ENCODE assay signal across 11 cellular contexts in the genomic region with DNA sequence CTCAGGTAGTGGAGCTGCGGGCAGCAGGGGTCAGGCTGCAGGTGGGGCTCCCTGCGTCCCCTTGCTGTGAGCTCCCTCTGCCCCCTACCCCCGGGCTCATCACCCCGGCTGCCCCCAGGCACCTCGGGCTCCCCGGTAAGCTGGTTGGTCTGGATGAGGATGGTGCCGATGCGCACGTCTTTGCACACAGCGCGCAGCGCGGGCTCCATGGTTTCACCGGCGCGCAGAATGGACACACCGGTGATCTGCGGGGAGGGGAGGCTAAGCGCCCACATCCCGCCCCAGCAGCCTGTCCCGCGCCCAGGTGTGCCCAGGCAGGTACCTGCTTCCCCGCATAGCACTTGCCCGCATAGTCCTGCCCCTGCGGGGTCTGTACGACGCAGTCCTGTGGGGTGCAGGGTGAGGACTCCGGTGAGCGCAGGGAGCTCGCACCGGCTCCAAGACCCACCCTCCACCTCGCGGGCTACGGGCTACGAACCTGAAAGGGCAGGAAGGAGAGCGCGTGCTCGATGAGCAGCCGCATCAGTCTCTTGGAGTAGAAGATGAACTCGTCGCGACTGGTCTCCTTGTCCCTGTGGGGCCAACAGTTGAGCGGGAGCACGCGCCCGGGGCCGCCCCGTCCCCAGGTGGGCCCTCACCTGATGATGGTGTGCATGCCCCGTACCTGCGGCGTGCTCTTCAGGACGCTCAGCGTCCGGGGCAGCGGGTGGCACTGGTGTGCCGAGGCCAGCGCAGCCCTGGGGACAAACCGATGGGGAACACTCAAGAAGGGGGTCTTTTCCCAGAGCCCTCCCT. TPM values are rescaled to one million over a fixed set of nuclear protein-coding genes. Genes with fewer than 3 reads are reported as not detected.
DNase-seq lines count a peak whose midpoint lies in the region; ATAC-seq, FAIRE-seq and TF ChIP-seq lines count a peak whose summit lies in the region.
"Had no signal": no experiment of that assay in that cellular context is flagged by ENCODE, and none has a peak within 500 bp of the region (broad histone marks: within the 10 kb centered on the region; RNA-seq: fewer than 3 reads in every experiment).

No MANE protein-coding gene starts in this region.

- H3K4me3 Mint-ChIP-seq in CD8-positive, alpha-beta T cell = no peak overlapping the region
- H3K4me3 Mint-ChIP-seq in endothelial cell (ENCODE audit: unreplicated experiment) = no peak overlapping the region
- no peak overlapping the region for H3K4me3 Mint-ChIP-seq in neural progenitor cell
- no peak overlapping the region for H3K4me3 Mint-ChIP-seq in HFFc6
- H3K4me3 Mint-ChIP-seq: activated naive CD4-positive, alpha-beta T cell treated with anti-CD3 and anti-CD28 coated beads, Interleukin-2, amount 50 U/mL, for 24 hours had no signal

- H3K4me1 ChIP-seq in CD8-positive, alpha-beta T cell (ENCODE audit: insufficient read depth, low read length) = peaks cover 19% of the 10 kb centered on the region
- H3K4me1 ChIP-seq in neural progenitor cell = no peaks in the 10 kb centered on the region

- peaks cover 14% of the 10 kb centered on the region for H3K4me1 Mint-ChIP-seq in CD8-positive, alpha-beta T cell (ENCODE audit: low read depth)
- H3K4me1 Mint-ChIP-seq in endothelial cell (ENCODE audit: unreplicated experiment) (peaks cover 6% of the 10 kb centered on the region), neural progenitor cell (peaks cover 5% of the 10 kb centered on the region), HFFc6 (ENCODE audit: low read depth) (no peaks in the 10 kb centered on the region)

- TF ChIP-seq CTCF in CD8-positive, alpha-beta T cell (IDR thresholded peaks at IDR 0.05) = no peak
- no peak for TF ChIP-seq CTCF in endothelial cell (IDR thresholded peaks at IDR 0.05; ENCODE audit: unreplicated experiment)
- no peak for TF ChIP-seq CTCF in neural progenitor cell (IDR thresholded peaks at IDR 0.05)
- TF ChIP-seq CTCF in HFFc6 (IDR thresholded peaks at IDR 0.05) = no peak

- CTCF ChIA-PET in CD8-positive, alpha-beta T cell (lab: Charles Lee) = no interaction called here

- H3K27me3 ChIP-seq in CD8-positive, alpha-beta T cell (ENCODE audit: insufficient read depth, low read length) = no peaks in the 10 kb centered on the region
- H3K27me3 ChIP-seq in neural progenitor cell = no peaks in the 10 kb centered on the region

- H3K4me2 ChIP-seq in neural progenitor cell = peak overlapping the region; percentile 49

- peaks cover 26% of the 10 kb centered on the region for H3K36me3 ChIP-seq in CD8-positive, alpha-beta T cell (ENCODE audit: insufficient read depth, low read length)
- no peaks in the 10 kb centered on the region for H3K36me3 ChIP-seq in neural progenitor cell

- H3K9me3 Mint-ChIP-seq in CD8-positive, alpha-beta T cell = no peaks in the 10 kb centered on the region
- no peaks in the 10 kb centered on the region for H3K9me3 Mint-ChIP-seq in endothelial cell (ENCODE audit: unreplicated experiment)
- H3K9me3 Mint-ChIP-seq in neural progenitor cell = no peaks in the 10 kb centered on the region
- no peaks in the 10 kb centered on the region for H3K9me3 Mint-ChIP-seq in HFFc6
- H3K9me3 Mint-ChIP-seq: activated naive CD4-positive, alpha-beta T cell treated with anti-CD3 and anti-CD28 coated beads, Interleukin-2, amount 50 U/mL, for 24 hours; T-cell had no signal

- peaks cover 38% of the 10 kb centered on the region for H3K36me3 Mint-ChIP-seq in CD8-positive, alpha-beta T cell
- H3K36me3 Mint-ChIP-seq in endothelial cell (ENCODE audit: low read depth, unreplicated experiment) (peaks cover 15% of the 10 kb centered on the region), neural progenitor cell (peaks cover 14% of the 10 kb centered on the region), HFFc6 (ENCODE audit: low read depth) (peaks cover 15% of the 10 kb centered on the region)
- H3K36me3 Mint-ChIP-seq: activated naive CD4-positive, alpha-beta T cell treated with anti-CD3 and anti-CD28 coated beads, Interleukin-2, amount 50 U/mL, for 24 hours had no signal

- peaks cover 18% of the 10 kb centered on the region for H3F3A ChIP-seq in neural progenitor cell (ENCODE audit: low read depth)

- POLR2A ChIA-PET in CD8-positive, alpha-beta T cell (lab: Charles Lee) = interaction anchor here (0.6 to 1.2 kb wide), 4 partner anchors 16 to 98 kb away, joined by 3 to 4 read pairs (median 3); a partner anchor contains a TSS

- H3K79me2 ChIP-seq in neural progenitor cell (ENCODE audit: low read depth) = no peaks in the 10 kb centered on the region

- H3K4me3 ChIP-seq in CD8-positive, alpha-beta T cell (ENCODE audit: low read depth, low read length) = no peak overlapping the region
- no peak overlapping the region for H3K4me3 ChIP-seq in neural progenitor cell

- DNase-seq in CD8-positive, alpha-beta T cell = no peak
- DNase-seq in HTR-8/SVneo (ENCODE audit: insufficient read length, low spot score) (no peak), endothelial cell (ENCODE audit: low spot score) (peak; percentile 31), neural progenitor cell (ENCODE audit: low spot score) (no peak), GM03348 (ENCODE audit: low spot score) (no peak), HFFc6 (no peak)
- DNase-seq: substantia nigra had no signal

- H3K27me3 Mint-ChIP-seq in CD8-positive, alpha-beta T cell (ENCODE audit: low read depth) = no peaks in the 10 kb centered on the region
- H3K27me3 Mint-ChIP-seq in endothelial cell (ENCODE audit: unreplicated experiment) = peaks cover 9% of the 10 kb centered on the region
- H3K27me3 Mint-ChIP-seq in neural progenitor cell (ENCODE audit: insufficient read depth, low read depth) = peaks cover 9% of the 10 kb centered on the region
- H3K27me3 Mint-ChIP-seq in HFFc6 (ENCODE audit: insufficient read depth) = peaks cover 4% of the 10 kb centered on the region
- H3K27me3 Mint-ChIP-seq: activated naive CD4-positive, alpha-beta T cell treated with anti-CD3 and anti-CD28 coated beads, Interleukin-2, amount 50 U/mL, for 24 hours; T-cell had no signal

- FAIRE-seq in HTR-8/SVneo (lab: Jason Lieb, UNC) = peak; percentile 44
- FAIRE-seq: colon had no signal

- intact Hi-C loops in CD8-positive, alpha-beta T cell (cut with DNase I, micrococcal nuclease) = loop anchor here (1.0 to 5.0 kb wide), 3 partner anchors 42 to 282 kb away; a partner anchor contains a TSS

- H3K27ac Mint-ChIP-seq in CD8-positive, alpha-beta T cell = peak overlapping the region; percentile 22
- H3K27ac Mint-ChIP-seq in endothelial cell (ENCODE audit: unreplicated experiment) (no peak overlapping the region), neural progenitor cell (no peak overlapping the region), HFFc6 (no peak overlapping the region)
- H3K27ac Mint-ChIP-seq: activated naive CD4-positive, alpha-beta T cell treated with anti-CD3 and anti-CD28 coated beads, Interleukin-2, amount 50 U/mL, for 24 hours had no signal

- H3K9ac ChIP-seq in neural progenitor cell = no peak overlapping the region

- H2AFZ ChIP-seq in neural progenitor cell (replicated peaks) = no peak overlapping the region

- peaks cover 45% of the 10 kb centered on the region for H4K20me1 ChIP-seq in neural progenitor cell (ENCODE audit: low read depth)

- ATAC-seq in CD8-positive, alpha-beta T cell = no peak
- ATAC-seq in HG03442 (IDR thresholded peaks at IDR 0.05; ENCODE audit: unreplicated experiment) = no peak

- no peak overlapping the region for H3K27ac ChIP-seq in CD8-positive, alpha-beta T cell (ENCODE audit: low read depth, low read length)
- H3K27ac ChIP-seq in neural progenitor cell = no peak overlapping the region

- no peaks in the 10 kb centered on the region for H3K9me3 ChIP-seq in CD8-positive, alpha-beta T cell (ENCODE audit: low read length)
- H3K9me3 ChIP-seq in neural progenitor cell (ENCODE audit: low read depth) = no peaks in the 10 kb centered on the region

RNA-seq across cellular contexts. Expression of a gene that starts 15.5 kb away (rescaled TPM):
- total RNA-seq in CD8-positive, alpha-beta T cell = 10 to 100 TPM; 29.6 to 33.7 TPM
- total RNA-seq in endothelial cell (ENCODE audit: unreplicated experiment) (40.1 TPM), neural progenitor cell (ENCODE audit: low replicate concordance) (10.8 and 22.7 TPM in 2 replicates)
- 10 to 100 TPM; 17.2 to 21.7 (median 19.4) TPM for total RNA-seq in HFFc6 (2021; fragmentation: NEBNext Ultra II Directional; extraction: Animal tissue kit (Norgen Biotek cat#: 25700))

RNA-seq across cellular contexts. Expression of a gene that starts 29.1 kb away (rescaled TPM):
- 10 to 100 TPM; 13.9 to 14.9 TPM for total RNA-seq in CD8-positive, alpha-beta T cell
- total RNA-seq in endothelial cell (ENCODE audit: unreplicated experiment) (40.8 TPM), neural progenitor cell (ENCODE audit: low replicate concordance) (2.9 and 11.4 TPM in 2 replicates)
- total RNA-seq in HFFc6 (2021; fragmentation: NEBNext Ultra II Directional; extraction: Animal tissue kit (Norgen Biotek cat#: 25700)) = 10 to 100 TPM; 20.7 to 26.1 (median 21.4) TPM

RNA-seq across cellular contexts. Expression of a gene that starts 38.8 kb away (rescaled TPM):
- total RNA-seq in CD8-positive, alpha-beta T cell = 1 to 10 TPM; 7.3 to 8.6 TPM
- total RNA-seq in endothelial cell (ENCODE audit: unreplicated experiment) (5.0 TPM), neural progenitor cell (ENCODE audit: low replicate concordance) (0.19 and 4.9 TPM in 2 replicates)
- 1 to 10 TPM; 1.3 to 3.0 (median 2.1) TPM for total RNA-seq in HFFc6 (2021; fragmentation: NEBNext Ultra II Directional; extraction: Animal tissue kit (Norgen Biotek cat#: 25700))

RNA-seq across cellular contexts. Expression of a gene that starts 40.3 kb away (rescaled TPM):
- total RNA-seq in CD8-positive, alpha-beta T cell = 10 to 100 TPM; 51.6 to 51.9 TPM
- 73.4 TPM for total RNA-seq in endothelial cell (ENCODE audit: unreplicated experiment)
- total RNA-seq in neural progenitor cell (ENCODE audit: low replicate concordance) = 51.9 and 77.0 TPM in 2 replicates
- total RNA-seq in HFFc6 (2021; fragmentation: NEBNext Ultra II Directional; extraction: Animal tissue kit (Norgen Biotek cat#: 25700)) = 10 to 100 TPM; 70.7 to 73.2 (median 72.9) TPM

RNA-seq across cellular contexts. Expression of a gene that starts 45.7 kb away (rescaled TPM):
- 10 to 100 TPM; 24.3 TPM for total RNA-seq in CD8-positive, alpha-beta T cell
- total RNA-seq in endothelial cell (ENCODE audit: unreplicated experiment) (54.4 TPM), neural progenitor cell (ENCODE audit: low replicate concordance) (17.2 and 37.9 TPM in 2 replicates)
- total RNA-seq in HFFc6 (2021; fragmentation: NEBNext Ultra II Directional; extraction: Animal tissue kit (Norgen Biotek cat#: 25700)) = 10 to 100 TPM; 52.0 to 65.8 (median 56.2) TPM
